Comparison of ENCODE assay signal across 8 cellular contexts in genomic region chr3:123201557-123202427, GRCh38. TPM values are rescaled to one million over a fixed set of nuclear protein-coding genes. Genes with fewer than 3 reads are reported as not detected.
A peak's percentile ranks its signal among the peaks of the same experiment; 100 is the strongest.
DNase-seq lines count a peak whose midpoint lies in the region; ATAC-seq and TF ChIP-seq lines count a peak whose summit lies in the region.

Gene SEC22A, plus strand, starts transcription at chr3:123201943. Its CDS starts 7,275 bp downstream, at chr3:123209218.

- 0% methylated on average over 59 to 60 of the region's 60 CpGs for WGBS in esophagus, 2 donors

- H3K9me3 ChIP-seq in PC-9 (ENCODE audit: insufficient read depth, low read depth) (peaks cover 4% of the 10 kb centered on the region; the same call in 1 of the 2 replicates), esophagus (ENCODE audit: control insufficient read depth in 2 of 2, insufficient read depth in 1 of 2, low read depth in 1 of 2, low read length in 1 of 2) (no peaks in the 10 kb centered on the region), muscle layer of colon (ENCODE audit: low read length) (no peaks in the 10 kb centered on the region)

- DNase-seq in DMS153 (lab: John Stamatoyannopoulos, UW) (peak; percentile 95), PC-9 (peak; percentile 91 to 98)
- DNase-seq in Jurkat, Clone E6-1 (ENCODE audit: low read depth, low spot score) = peak; percentile 98
- peak; percentile 91 for DNase-seq in activated T-cell treated with anti-CD3 and anti-CD28 coated beads, Interleukin-2, amount 50 U/mL, for 1 hour
- DNase-seq in stimulated activated CD8-positive, alpha-beta memory T cell treated with anti-CD3 and anti-CD28 coated beads, Interleukin-7, amount 100 ng/mL, for 24 hours (ENCODE audit: low read depth) = peak; percentile 91

- intact Hi-C loops in PC-9 (cut with micrococcal nuclease; ENCODE audit: unreplicated experiment) = loop anchor here (1.0 to 5.0 kb wide), 2 partner anchors 134 to 309 kb away; partner anchors contain the start of gene PDIA5

- H3F3A ChIP-seq in PC-9 (ENCODE audit: insufficient read depth, low read depth) = no peaks in the 10 kb centered on the region

- H3K79me2 ChIP-seq in PC-9 (ENCODE audit: low read depth) = peaks cover 25% of the 10 kb centered on the region

- peak within 1 kb of the TSS; percentile 50 for H3K27ac ChIP-seq in PC-9
- H3K27ac ChIP-seq in esophagus (ENCODE audit: low read depth in 2 of 2, low read length in 1 of 2) = peak within 1 kb of the TSS; percentile 82 to 90
- H3K27ac ChIP-seq in muscle layer of colon (ENCODE audit: low read depth, low read length) = peak within 1 kb of the TSS; percentile 83

- CTCF ChIA-PET in PC-9 (lab: Charles Lee) = interaction anchor here (0.7 kb wide), 1 partner anchor 84 kb away, joined by 4 read pairs; no protein-coding TSS in a partner anchor

- TF ChIP-seq CTCF in PC-9 (conservative IDR thresholded peaks at IDR 0.05) = no peak

- H3K36me3 ChIP-seq in PC-9 (ENCODE audit: low read depth) (no peaks in the 10 kb centered on the region), esophagus (ENCODE audit: control insufficient read depth in 2 of 2, insufficient read depth in 2 of 2, low read length in 1 of 2) (no peaks in the 10 kb centered on the region), muscle layer of colon (ENCODE audit: insufficient read depth, low read length) (no peaks in the 10 kb centered on the region)

- BruUV-seq in PC-9 (replicated peaks; lab: Mats Ljungman, UMichigan) = no TSS peak

- POLR2A ChIA-PET in PC-9 (lab: Charles Lee; ENCODE audit: unreplicated experiment) = interaction anchor here (0.6 to 0.7 kb wide), 5 partner anchors 122 to 818 kb away, joined by 3 to 7 read pairs (median 4); partner anchors contain the start of gene FAM162A

- H4K20me1 ChIP-seq in PC-9 (ENCODE audit: insufficient read depth) = no peaks in the 10 kb centered on the region

- peaks cover 13% of the 10 kb centered on the region for H3K4me1 ChIP-seq in PC-9 (replicated peaks; ENCODE audit: insufficient read depth)
- peaks cover 0 to 3% of the 10 kb centered on the region in 2 donors for H3K4me1 ChIP-seq in esophagus (ENCODE audit: control insufficient read depth in 2 of 2, insufficient read depth in 2 of 2, low read length in 1 of 2)
- H3K4me1 ChIP-seq in muscle layer of colon (ENCODE audit: insufficient read depth, low read length) = peaks cover 15% of the 10 kb centered on the region

- peak within 1 kb of the TSS; percentile 99 for H2AFZ ChIP-seq in PC-9

- peak within 1 kb of the TSS; percentile 94 for H3K4me2 ChIP-seq in PC-9

- H3K4me3 ChIP-seq in Jurkat, Clone E6-1 (ENCODE audit: low read length) = peak within 1 kb of the TSS; percentile 77
- peak within 1 kb of the TSS; percentile 74 for H3K4me3 ChIP-seq in PC-9
- H3K4me3 ChIP-seq in esophagus (ENCODE audit: low read depth in 1 of 2, low read length in 2 of 2) = peak within 1 kb of the TSS; percentile 91 to 96
- H3K4me3 ChIP-seq in muscle layer of colon (ENCODE audit: low read depth in 1 of 2, low read length in 2 of 2) = peak within 1 kb of the TSS; percentile 90 to 98

- no peaks in the 10 kb centered on the region for H3K9me2 ChIP-seq in PC-9 (ENCODE audit: insufficient read depth)

- H3K9ac ChIP-seq in muscle layer of colon (ENCODE audit: low read length) = peak within 1 kb of the TSS; percentile 98

- peak; percentile 94 for ATAC-seq in GM21619 (IDR thresholded peaks at IDR 0.05; ENCODE audit: unreplicated experiment)

- H3K27me3 ChIP-seq in PC-9 (ENCODE audit: insufficient read depth, low read depth) (no peaks in the 10 kb centered on the region), esophagus (ENCODE audit: control insufficient read depth in 1 of 2, insufficient read depth in 2 of 2, low read length in 2 of 2) (no peaks in the 10 kb centered on the region), muscle layer of colon (ENCODE audit: control insufficient read depth in 1 of 2, insufficient read depth in 2 of 2, low read length in 2 of 2) (no peaks in the 10 kb centered on the region)

RNA-seq across cellular contexts. Expression of gene SEC22A, which starts in this region (rescaled TPM):
- polyA plus RNA-seq in Jurkat, Clone E6-1 (2012; ENCODE audit: insufficient read depth, insufficient read length) = 28.6 TPM
- 13.2 and 20.2 TPM in 2 replicates for total RNA-seq in PC-9 (2021)
- 10 to 100 TPM in 1 of 2 donors, 1 to 10 TPM in 1; 3.2 to 11.5 TPM for polyA plus RNA-seq in esophagus

Comparison
In these comparisons a context has a peak if more than half of its experiments do, and no peak if none do; other contexts are left out.
1. Peak in every context shown above with its lines: DNase-seq, ATAC-seq, H3K4me3 ChIP-seq and H3K27ac ChIP-seq.